Comparison of ENCODE assay signal across 1 cellular context in genomic region chr22:38177926-38178604, GRCh38.
TF ChIP-seq lines count a peak whose summit lies in the region.

No MANE protein-coding gene starts in this region.

TF ChIP-seq in IMR-90, 13 proteins besides CTCF, POLR2A, EP300 and RAD21 (continued from another document):
- no peak for TF ChIP-seq MAFK (IDR thresholded peaks at IDR 0.05; ENCODE audit: low read depth, low read length)
TF ChIP-seq in IMR-90: peak in this region for 7.
